In the genomic region with DNA sequence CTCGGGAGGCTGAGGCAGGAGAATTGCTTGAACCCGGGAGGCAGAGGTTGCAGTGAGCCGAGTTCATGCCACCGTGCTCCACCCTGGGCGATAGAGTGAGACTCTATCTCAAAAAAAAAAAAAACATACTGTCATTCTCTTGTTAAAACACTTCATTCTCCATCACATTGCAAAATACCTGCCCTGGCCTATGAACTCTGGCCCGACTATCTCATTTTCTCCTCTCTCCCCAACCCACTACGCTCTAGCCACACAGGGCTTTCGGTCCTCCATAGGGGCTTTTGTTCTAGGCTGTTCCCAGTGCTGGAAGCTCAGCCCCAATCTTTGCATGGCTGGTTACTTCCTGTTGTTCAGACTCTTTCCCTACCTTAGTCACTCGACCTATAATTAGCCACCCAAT, we compare ENCODE assay signal across 19 cellular contexts. TPM values are rescaled to one million over a fixed set of nuclear protein-coding genes. Genes with fewer than 3 reads are reported as not detected.
DNase-seq lines count a peak whose midpoint lies in the region; FAIRE-seq and TF ChIP-seq lines count a peak whose summit lies in the region.
"Had no signal": no experiment of that assay in that cellular context is flagged by ENCODE, and none has a peak within 500 bp of the region (broad histone marks: within the 10 kb centered on the region; RNA-seq: fewer than 3 reads in every experiment).

No MANE protein-coding gene starts in this region.

- H3K79me1 ChIP-seq in H9 (ENCODE audit: insufficient read depth, low read depth, low read length, poor library complexity, severe bottlenecking): no peaks in the 10 kb centered on the region

- H3K9me3 Mint-ChIP-seq in activated CD4-positive, alpha-beta T cell treated with anti-CD3 and anti-CD28 coated beads, Interleukin-2, amount 10 ng/mL, durations not matched to agents 7 days and 5 days: no peaks in the 10 kb centered on the region
- no peaks in the 10 kb centered on the region for H3K9me3 Mint-ChIP-seq in H9

- no peaks in the 10 kb centered on the region for H3K79me2 ChIP-seq in H9 (ENCODE audit: insufficient read depth, low read length)

- H3K27ac ChIP-seq in H9 (ENCODE audit: insufficient read length, low read depth, low read length) (no peak overlapping the region), small intestine (ENCODE audit: low read depth in 1 of 2, low read length in 1 of 2) (no peak overlapping the region)
- H3K27ac ChIP-seq: A549, BLaER1 had no signal

- WGBS in H9 (ENCODE audit: extremely low coverage, insufficient read length, low lambda C conversion rate): no CpG with 5 or more reads among the region's 9 CpGs
- 79 to 85% (median 82%) methylated on average over 9 of the region's 9 CpGs for WGBS in small intestine, 3 donors

- no peak overlapping the region for H2BK20ac ChIP-seq in H9 (ENCODE audit: low read depth, low read length, poor library complexity, severe bottlenecking)

- no peak overlapping the region for H3K4me3 Mint-ChIP-seq in activated CD4-positive, alpha-beta T cell treated with anti-CD3 and anti-CD28 coated beads, Interleukin-2, amount 10 ng/mL, durations not matched to agents 7 days and 5 days
- H3K4me3 Mint-ChIP-seq in H9: no peak overlapping the region

- DNase-seq in activated CD4-positive, alpha-beta T cell treated with anti-CD3 and anti-CD28 coated beads, Interleukin-2, amount 10 ng/mL, durations not matched to agents 7 days and 5 days: no peak
- DNase-seq in activated CD4-positive, alpha-beta T cell treated with anti-CD3 and anti-CD28 coated beads for 4 hours: no peak
- DNase-seq in H9 (no peak), kidney tubule cell (ENCODE audit: low spot score) (peak; percentile 21), small intestine (peak; percentile 51), epidermal melanocyte (ENCODE audit: insufficient read length, low spot score) (no peak), activated gamma-delta T cell (lab: John Stamatoyannopoulos, UW) (no peak)
- DNase-seq in activated naive CD4-positive, alpha-beta T cell treated with Interleukin-2 at 50 U/mL for 16 hours: no peak
- DNase-seq: DMS 273 treated with DMSO at 0.1 percent for 48 hours, DND-41, NCI-H1092 treated with DMSO at 0.1 percent for 48 hours, NCI-H1694, NCI-H2081 treated with DMSO at 0.1 percent for 48 hours, NCI-H774, SHP77 had no signal

- H3K18ac ChIP-seq in H9 (ENCODE audit: insufficient read length, low read depth, low read length): no peak overlapping the region

- no peaks in the 10 kb centered on the region for H3K4me1 ChIP-seq in H9 (ENCODE audit: insufficient read depth, low read length)
- H3K4me1 ChIP-seq in small intestine (ENCODE audit: control insufficient read depth in 2 of 2, insufficient read depth in 1 of 2, low read depth in 1 of 2, low read length in 1 of 2): no peaks in the 10 kb centered on the region
- H3K4me1 ChIP-seq: A549 had no signal

- no peak overlapping the region for H4K5ac ChIP-seq in H9 (ENCODE audit: insufficient read length, low read depth, low read length)

- no peak overlapping the region for H4K91ac ChIP-seq in H9 (ENCODE audit: insufficient read length, low read depth, low read length)

- H3K36me3 Mint-ChIP-seq in activated CD4-positive, alpha-beta T cell treated with anti-CD3 and anti-CD28 coated beads, Interleukin-2, amount 10 ng/mL, durations not matched to agents 7 days and 5 days (ENCODE audit: low read depth): peaks cover 17% of the 10 kb centered on the region
- H3K36me3 Mint-ChIP-seq in H9 (ENCODE audit: insufficient read depth in 1 of 3, low read depth in 3 of 3): peaks cover 6 to 38% (median 35%) of the 10 kb centered on the region in 3 experiments; a peak in 6 of 7 replicates

- H3K56ac ChIP-seq in H9 (ENCODE audit: insufficient read length, low read depth, low read length): no peak overlapping the region

- no peak overlapping the region for H3K23ac ChIP-seq in H9 (ENCODE audit: insufficient read length, low read depth, low read length)

- no peak overlapping the region for H3K4me2 ChIP-seq in H9 (ENCODE audit: insufficient read depth, insufficient read length, low read length)
- H3K4me2 ChIP-seq: A549, BLaER1 had no signal

- POLR2A ChIA-PET in activated CD4-positive, alpha-beta T cell treated with anti-CD3 and anti-CD28 coated beads, Interleukin-2, amount 10 ng/mL, durations not matched to agents 7 days and 5 days (lab: Charles Lee): no interaction called here

- H2AK5ac ChIP-seq in H9 (ENCODE audit: insufficient read length, low read length): no peak overlapping the region

- no peak overlapping the region for H3K9ac ChIP-seq in H9 (ENCODE audit: extremely low read depth, insufficient read length, low read length)
- H3K9ac ChIP-seq: BLaER1 had no signal

- no peak overlapping the region for H2BK120ac ChIP-seq in H9 (ENCODE audit: low read depth, low read length, poor library complexity, severe bottlenecking)

- no peak for TF ChIP-seq CTCF in H9 (conservative IDR thresholded peaks at IDR 0.05)

- H3K9me3 ChIP-seq in H9 (ENCODE audit: control insufficient read depth, low read depth, low read length): no peaks in the 10 kb centered on the region
- H3K9me3 ChIP-seq in small intestine (ENCODE audit: control insufficient read depth, low read depth): no peaks in the 10 kb centered on the region
- H3K9me3 ChIP-seq: A549, BLaER1 had no signal

- H3T11ph ChIP-seq in H9 (ENCODE audit: low read length): no peak overlapping the region

- H3K23me2 ChIP-seq in H9 (ENCODE audit: insufficient read length, low read depth, low read length, poor library complexity, severe bottlenecking): no peaks in the 10 kb centered on the region

- H4K20me1 ChIP-seq in H9 (ENCODE audit: control insufficient read depth, insufficient read depth, insufficient read length): no peaks in the 10 kb centered on the region
- H4K20me1 ChIP-seq: BLaER1 had no signal

- peaks cover 22% of the 10 kb centered on the region for H3K4me1 Mint-ChIP-seq in activated CD4-positive, alpha-beta T cell treated with anti-CD3 and anti-CD28 coated beads, Interleukin-2, amount 10 ng/mL, durations not matched to agents 7 days and 5 days
- no peaks in the 10 kb centered on the region for H3K4me1 Mint-ChIP-seq in H9

- H3K27ac Mint-ChIP-seq in activated CD4-positive, alpha-beta T cell treated with anti-CD3 and anti-CD28 coated beads, Interleukin-2, amount 10 ng/mL, durations not matched to agents 7 days and 5 days: peak overlapping the region; percentile 60
- H3K27ac Mint-ChIP-seq in H9: peak overlapping the region; percentile 1 to 39 (median 38); a peak in 3 of 7 replicates

- H3K4ac ChIP-seq in H9 (ENCODE audit: low read depth, low read length): no peak overlapping the region

- no peak overlapping the region for H4K8ac ChIP-seq in H9 (replicated peaks; ENCODE audit: insufficient read length, low read depth, low read length)

- H2BK5ac ChIP-seq in H9 (ENCODE audit: insufficient read length, low read length): no peak overlapping the region

- no peaks in the 10 kb centered on the region for H3K27me3 Mint-ChIP-seq in activated CD4-positive, alpha-beta T cell treated with anti-CD3 and anti-CD28 coated beads, Interleukin-2, amount 10 ng/mL, durations not matched to agents 7 days and 5 days
- no peaks in the 10 kb centered on the region for H3K27me3 Mint-ChIP-seq in H9 (ENCODE audit: low read depth)

- H2AFZ ChIP-seq in H9 (ENCODE audit: low read length): no peak overlapping the region

- no peak overlapping the region for H2BK12ac ChIP-seq in H9 (ENCODE audit: insufficient read length, low read depth, low read length)

- no peaks in the 10 kb centered on the region for H3K36me3 ChIP-seq in small intestine (ENCODE audit: control insufficient read depth in 2 of 2, insufficient read depth in 2 of 2, low read length in 2 of 2)

- H3K4me3 ChIP-seq in small intestine (ENCODE audit: low read depth in 1 of 2, low read length in 2 of 2): no peak overlapping the region
- H3K4me3 ChIP-seq: A549, BLaER1, K562 had no signal

- H3K27me3 ChIP-seq in H9 (ENCODE audit: insufficient read depth, low read length): no peaks in the 10 kb centered on the region
- no peaks in the 10 kb centered on the region for H3K27me3 ChIP-seq in small intestine (ENCODE audit: control insufficient read depth in 2 of 2, insufficient read depth in 2 of 2, low read length in 2 of 2)
- H3K27me3 ChIP-seq: BLaER1 had no signal

- H2BK15ac ChIP-seq in H9 (ENCODE audit: low read depth, low read length): no peak overlapping the region

- FAIRE-seq in small intestine (lab: Jason Lieb, UNC): no peak
- FAIRE-seq: A549, H1, K562 had no signal

- no peak overlapping the region for H3K14ac ChIP-seq in H9 (ENCODE audit: insufficient read depth, low read length)

- CTCF ChIA-PET in activated CD4-positive, alpha-beta T cell treated with anti-CD3 and anti-CD28 coated beads, Interleukin-2, amount 10 ng/mL, durations not matched to agents 7 days and 5 days (lab: Charles Lee): interaction anchor here (0.7 to 3.6 kb wide), 5 partner anchors 10 to 315 kb away, joined by 3 to 13 read pairs (median 4); a partner anchor contains a TSS

RNA-seq across cellular contexts. Expression of a gene that starts 10.3 kb away (rescaled TPM):
- total RNA-seq in activated CD4-positive, alpha-beta T cell treated with anti-CD3 and anti-CD28 coated beads, Interleukin-2, amount 10 ng/mL, durations not matched to agents 7 days and 5 days: 10 to 100 TPM; 16.2 to 19.2 TPM
- 18.6 and 19.3 TPM in 2 replicates for total RNA-seq in H9 (2021)
- 1 to 10 TPM; 2.7 to 5.7 (median 4.3) TPM for polyA plus RNA-seq in small intestine

RNA-seq across cellular contexts. Expression of a gene that starts 10.6 kb away (rescaled TPM):
- total RNA-seq in activated CD4-positive, alpha-beta T cell treated with anti-CD3 and anti-CD28 coated beads, Interleukin-2, amount 10 ng/mL, durations not matched to agents 7 days and 5 days: 100 to 1,000 TPM; 112 to 133 TPM
- 71.9 and 72.2 TPM in 2 replicates for total RNA-seq in H9 (2021)
- 10 to 100 TPM; 76.5 to 83.2 (median 78.4) TPM for polyA plus RNA-seq in small intestine

RNA-seq across cellular contexts. Expression of a gene that starts 34.3 kb away (rescaled TPM):
- total RNA-seq in activated CD4-positive, alpha-beta T cell treated with anti-CD3 and anti-CD28 coated beads, Interleukin-2, amount 10 ng/mL, durations not matched to agents 7 days and 5 days: 1 to 10 TPM; 1.3 to 2.9 TPM
- total RNA-seq in H9 (2021): 13.6 and 16.6 TPM in 2 replicates
- polyA plus RNA-seq in small intestine: 1 to 10 TPM; 1.6 to 2.4 (median 1.9) TPM

Comparison
In these comparisons a context has a peak if more than half of its experiments do, and no peak if none do; other contexts are left out.
1. DNase-seq: peak in kidney tubule cell (single experiment) and small intestine (single experiment); none in activated CD4-positive, alpha-beta T cell treated with anti-CD3 and anti-CD28 coated beads, Interleukin-2, amount 10 ng/mL, durations not matched to agents 7 days and 5 days (single experiment), activated CD4-positive, alpha-beta T cell treated with anti-CD3 and anti-CD28 coated beads for 4 hours (0 of 2), H9 (single experiment), epidermal melanocyte (single experiment), activated gamma-delta T cell (single experiment) and activated naive CD4-positive, alpha-beta T cell treated with Interleukin-2 at 50 U/mL for 16 hours (single experiment).